Comparison of ENCODE assay signal across 13 cellular contexts in genomic region chr17:80890551-80890930, GRCh38.
DNase-seq lines count a peak whose midpoint lies in the region; ATAC-seq and TF ChIP-seq lines count a peak whose summit lies in the region.
"Had no signal": no experiment of that assay in that cellular context is flagged by ENCODE, and none has a peak within 500 bp of the region (broad histone marks: within the 10 kb centered on the region; RNA-seq: fewer than 3 reads in every experiment).

No MANE protein-coding gene starts in this region.

- CTCF ChIA-PET in AG04450 (lab: Charles Lee), result no interaction called here

- H3K9me3 Mint-ChIP-seq in GM23338 (no peaks in the 10 kb centered on the region; the same call in 2 of the 3 replicates), nephron progenitor cell (no peaks in the 10 kb centered on the region)
- H3K9me3 Mint-ChIP-seq in activated naive CD8-positive, alpha-beta T cell (ENCODE audit: low read depth), result no peaks in the 10 kb centered on the region

- H3K4me1 ChIP-seq in GM23338 (ENCODE audit: insufficient read depth), result no peaks in the 10 kb centered on the region
- H3K4me1 ChIP-seq: testis had no signal

- H3K36me3 ChIP-seq in GM23338 (ENCODE audit: insufficient read depth), result 0 out of 2 replicates have a peak, but pooled peaks cover 3% of the 10 kb centered on the region

- peak overlapping the region; percentile 90 for H3K27ac ChIP-seq in AG04450 (ENCODE audit: low read depth, low read length)
- H3K27ac ChIP-seq in GM23338 (ENCODE audit: low read depth), result peak overlapping the region; percentile 80
- H3K27ac ChIP-seq: SK-N-MC, testis had no signal

- H3K4me3 ChIP-seq in AG04450 (ENCODE audit: low read depth, low read length), result no peak overlapping the region
- H3K4me3 ChIP-seq in GM23338, result no peak overlapping the region
- H3K4me3 ChIP-seq: coronary artery, SK-N-MC, testis had no signal

- no peaks in the 10 kb centered on the region for H3K4me1 Mint-ChIP-seq in GM23338
- peaks cover 43% of the 10 kb centered on the region for H3K4me1 Mint-ChIP-seq in activated naive CD8-positive, alpha-beta T cell (ENCODE audit: low read depth)
- H3K4me1 Mint-ChIP-seq in nephron progenitor cell, result peaks cover 51% of the 10 kb centered on the region

- no peak overlapping the region for H2AFZ ChIP-seq in GM23338

- H3K4me3 Mint-ChIP-seq in GM23338, result no peak overlapping the region
- H3K4me3 Mint-ChIP-seq in activated naive CD8-positive, alpha-beta T cell, result peak overlapping the region; percentile 79
- no peak overlapping the region for H3K4me3 Mint-ChIP-seq in nephron progenitor cell

- POLR2A ChIA-PET in AG04450 (lab: Yijun Ruan, JAX), result no interaction called here

- H3K9me3 ChIP-seq in AG04450 (ENCODE audit: control insufficient read depth, insufficient read depth, low read length), result peaks cover 4% of the 10 kb centered on the region; the same call in 1 of the 2 replicates
- H3K9me3 ChIP-seq: testis had no signal

- H3K36me3 Mint-ChIP-seq in GM23338 (ENCODE audit: low read depth), result peaks cover 15% of the 10 kb centered on the region; the same call in 2 of the 3 replicates
- peaks cover 17% of the 10 kb centered on the region for H3K36me3 Mint-ChIP-seq in activated naive CD8-positive, alpha-beta T cell
- peaks cover 28% of the 10 kb centered on the region for H3K36me3 Mint-ChIP-seq in nephron progenitor cell (ENCODE audit: low read depth)

- 0 out of 2 replicates have a peak, but pooled peaks cover 3% of the 10 kb centered on the region for H4K20me1 ChIP-seq in GM23338 (replicated peaks; ENCODE audit: insufficient read depth)

- no peak overlapping the region for H3K4me2 ChIP-seq in GM23338

- H3K27me3 ChIP-seq in AG04450 (ENCODE audit: control insufficient read depth, insufficient read depth, low read length) (no peaks in the 10 kb centered on the region), GM23338 (ENCODE audit: insufficient read depth) (no peaks in the 10 kb centered on the region)
- H3K27me3 ChIP-seq: testis had no signal

- H3K79me2 ChIP-seq in GM23338 (replicated peaks; ENCODE audit: insufficient read depth), result no peaks in the 10 kb centered on the region

- H3K27me3 Mint-ChIP-seq in GM23338 (ENCODE audit: insufficient read depth, low read depth, poor library complexity), result peaks cover 6% of the 10 kb centered on the region
- H3K27me3 Mint-ChIP-seq in activated naive CD8-positive, alpha-beta T cell, result no peaks in the 10 kb centered on the region
- H3K27me3 Mint-ChIP-seq in nephron progenitor cell (ENCODE audit: low read depth, poor library complexity), result peaks cover 3% of the 10 kb centered on the region

- H3K27ac Mint-ChIP-seq in GM23338 (no peak overlapping the region), nephron progenitor cell (peak overlapping the region; percentile 92)
- H3K27ac Mint-ChIP-seq in activated naive CD8-positive, alpha-beta T cell, result peak overlapping the region; percentile 97

- TF ChIP-seq CTCF in AG04450 (IDR thresholded peaks at IDR 0.05; ENCODE audit: low read depth, low read length), result no peak
- TF ChIP-seq CTCF in GM23338 (conservative IDR thresholded peaks at IDR 0.05; ENCODE audit: low read depth in 2 of 2), result peak; percentile 22 to 33; a peak in 3 of 4 replicates
- TF ChIP-seq CTCF in nephron progenitor cell (IDR thresholded peaks at IDR 0.05), result no peak

- no peaks in the 10 kb centered on the region for H3F3A ChIP-seq in GM23338 (replicated peaks; ENCODE audit: low read depth)

- DNase-seq in AG04450 (ENCODE audit: low read depth, low spot score), result no peak
- DNase-seq in GM23338 (ENCODE audit: low spot score), result no peak
- DNase-seq in nephron progenitor cell, result no peak
- DNase-seq in SKM-1 treated with dmso at 0.1 percent for 144 hours (lab: John Stamatoyannopoulos, UW; ENCODE audit: unreplicated experiment), result no peak
- DNase-seq in stimulated activated CD8-positive, alpha-beta memory T cell treated with anti-CD3 and anti-CD28 coated beads, Interleukin-4, amount 100 ng/mL, for 48 hours, result no peak
- no peak for DNase-seq in pons (ENCODE audit: low spot score)
- DNase-seq: KBM-7, NCI-H345, testis had no signal

- H3K9me2 ChIP-seq in GM23338 (ENCODE audit: insufficient read depth), result no peaks in the 10 kb centered on the region

- ATAC-seq in GM23338, result no peak
- no peak for ATAC-seq in HG02623 (IDR thresholded peaks at IDR 0.05; ENCODE audit: unreplicated experiment)

TF ChIP-seq in GM23338, 12 proteins besides CTCF, POLR2A, EP300 and RAD21 (continues in another document):
- TF ChIP-seq ZNF462 (CRISPR knock-in tag; IDR thresholded peaks at IDR 0.05) (no peak), REST (IDR thresholded peaks at IDR 0.05; ENCODE audit: unreplicated experiment) (no peak)

Comparison
In these comparisons a context has a peak if more than half of its experiments do, and no peak if none do; other contexts are left out.
1. CTCF ChIP-seq: peak in GM23338 (2 of 2); none in AG04450 (single experiment) and nephron progenitor cell (single experiment).